Comparison of ENCODE assay signal across 1 cellular context in the genomic region with DNA sequence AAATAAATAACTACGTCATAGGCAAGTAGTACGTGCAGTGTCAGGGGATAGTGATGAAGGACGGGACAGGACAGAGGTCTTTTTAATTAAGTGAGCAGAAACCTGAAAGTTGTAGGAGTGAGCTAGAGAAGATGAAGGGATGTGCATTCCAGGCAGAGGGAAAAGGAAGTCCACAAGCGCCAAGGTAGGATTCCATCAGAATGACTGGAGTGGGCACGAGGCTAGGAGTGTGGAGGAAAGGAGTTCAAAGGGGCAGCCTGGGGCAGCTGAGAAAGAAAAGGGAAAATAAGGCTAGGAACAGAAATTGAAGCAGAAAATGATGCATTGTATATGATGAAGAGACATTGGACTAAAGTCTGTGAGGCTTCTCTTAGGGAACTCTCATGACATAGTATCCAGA.
TF ChIP-seq lines count a peak whose summit lies in the region.

No MANE protein-coding gene starts in this region.

TF ChIP-seq in endothelial cell of umbilical vein, 7 proteins besides CTCF, POLR2A, EP300 and RAD21 (continued from another document):
- TF ChIP-seq FOS (IDR thresholded peaks at IDR 0.05; ENCODE audit: borderline replicate concordance, insufficient read depth, low read length) (no peak), POLR2AphosphoS5 (IDR thresholded peaks at IDR 0.05; ENCODE audit: insufficient read depth, low read depth, low read length) (no peak)
